Comparison of ENCODE assay signal across 34 cellular contexts in genomic region chr15:69644876-69645275, GRCh38.
"Had no signal": no experiment of that assay in that cellular context is flagged by ENCODE, and none has a peak within 500 bp of the region (broad histone marks: within the 10 kb centered on the region; RNA-seq: fewer than 3 reads in every experiment).

No MANE protein-coding gene starts in this region.

- H3K27ac ChIP-seq: adrenal gland, body of pancreas, brain microvascular endothelial cell, breast epithelium, VCaP had no signal

- H3K9me3 ChIP-seq: body of pancreas, breast epithelium had no signal

- ATAC-seq: activated CD8-positive, alpha-beta T cell treated with anti-CD3 and anti-CD28 coated beads for 36 hours; activated naive CD4-positive, alpha-beta T cell treated with anti-CD3 and anti-CD28 coated beads, Interleukin-2, amount 50 U/mL, for 72 hours; activated T-cell treated with anti-CD3 and anti-CD28 coated beads, Interleukin-2, amount 50 U/mL, for 4 hours; activated T-cell treated with anti-CD3 and anti-CD28 coated beads, Interleukin-2, amount 50 U/mL, for 72 hours; activated T-helper 17 cell treated with anti-CD3 and anti-CD28 coated beads, Interleukin-2, amount 50 U/mL, for 72 hours; body of pancreas had no signal

- H3K27me3 ChIP-seq: body of pancreas, breast epithelium had no signal

- DNase-seq: activated B cell treated with CpG ODN at 0.5 μM for 24 hours; activated CD4-positive, alpha-beta memory T cell treated with anti-CD3 and anti-CD28 coated beads for 36 hours; activated CD4-positive, alpha-beta T cell treated with anti-CD3 and anti-CD28 coated beads for 4 hours; activated CD4-positive, alpha-beta T cell treated with anti-CD3 and anti-CD28 coated beads, Interleukin-2, amount 10 ng/mL, durations not matched to agents 24 days and 14 days; activated CD4-positive, alpha-beta T cell treated with anti-CD3 and anti-CD28 coated beads, Interleukin-2, amount 50 U/mL, for 1 hour; activated CD4-positive, alpha-beta T cell treated with anti-CD3 and anti-CD28 coated beads, Interleukin-2, amount 50 U/mL, for 4 hours; activated CD4-positive, CD25-positive, alpha-beta regulatory T cell treated with anti-CD3 and anti-CD28 coated beads, Interleukin-2, amount 50 U/mL, for 72 hours; activated CD8-positive, alpha-beta memory T cell treated with anti-CD3 and anti-CD28 coated beads, Interleukin-2, amount 50 U/mL, for 4 hours; activated CD8-positive, alpha-beta T cell treated with anti-CD3 and anti-CD28 coated beads for 36 hours; activated effector memory CD4-positive, alpha-beta T cell treated with anti-CD3 and anti-CD28 coated beads, Interleukin-2, amount 50 U/mL, for 16 hours; activated gamma-delta T cell treated with Interleukin-2 at 50 U/mL for 16 hours; activated naive CD4-positive, alpha-beta T cell; activated naive CD4-positive, alpha-beta T cell treated with anti-CD3 and anti-CD28 coated beads for 36 hours; activated naive CD4-positive, alpha-beta T cell treated with anti-CD3 and anti-CD28 coated beads, Interleukin-2, amount 50 U/mL, for 16 hours; activated naive CD8-positive, alpha-beta T cell treated with anti-CD3 and anti-CD28 coated beads for 36 hours; activated T-cell treated with anti-CD3 and anti-CD28 coated beads for 4 hours; activated T-cell treated with anti-CD3 and anti-CD28 coated beads, Interleukin-2, amount 50 U/mL, for 1 hour; activated T-cell treated with anti-CD3 and anti-CD28 coated beads, Interleukin-2, amount 50 U/mL, for 4 hours; activated T-cell treated with anti-CD3 and anti-CD28 coated beads, Interleukin-2, amount 50 U/mL, for 72 hours; adrenal gland; amniotic stem cell; aorta; body of pancreas; brain microvascular endothelial cell; central memory CD4-positive, alpha-beta T cell; T-helper 1 cell; T-helper 2 cell; T-helper 9 cell had no signal

- FAIRE-seq: astrocyte, TTC549 had no signal

- H3K4me1 ChIP-seq: adrenal gland, body of pancreas, breast epithelium had no signal

- H3K36me3 ChIP-seq: adrenal gland, brain microvascular endothelial cell, breast epithelium had no signal

- H3K4me3 ChIP-seq: adrenal gland, body of pancreas, breast epithelium had no signal
